ENCODE assay signal across 23 cellular contexts in genomic region chr2:1687254-1687653, GRCh38. TPM values are rescaled to one million over a fixed set of nuclear protein-coding genes. Genes with fewer than 3 reads are reported as not detected.
DNase-seq lines count a peak whose midpoint lies in the region; ATAC-seq and TF ChIP-seq lines count a peak whose summit lies in the region.
"Had no signal": no experiment of that assay in that cellular context is flagged by ENCODE, and none has a peak within 500 bp of the region (broad histone marks: within the 10 kb centered on the region; RNA-seq: fewer than 3 reads in every experiment).

No MANE protein-coding gene starts in this region.

- 93 to 95% methylated on average over 8 to 14 of the region's 14 CpGs for WGBS in endodermal cell (ENCODE audit: insufficient coverage in 1 of 2, insufficient read length in 1 of 2), 2 experiments
- no CpG with 5 or more reads among the region's 14 CpGs for WGBS in trophoblast cell (ENCODE audit: extremely low coverage, insufficient coverage, insufficient read length)
- 88 to 95% (median 93%) methylated on average over 14 of the region's 14 CpGs for WGBS in ovary, 3 donors
- no CpG with 5 or more reads among the region's 14 CpGs for WGBS in H9 (ENCODE audit: extremely low coverage, insufficient read length, low lambda C conversion rate)

- H3K27me3 Mint-ChIP-seq in endodermal cell (ENCODE audit: insufficient read depth) (no peaks in the 10 kb centered on the region), H9 (ENCODE audit: low read depth) (no peaks in the 10 kb centered on the region)

- no peak for TF ChIP-seq POLR2A in ovary (IDR thresholded peaks at IDR 0.05)

- no peak overlapping the region for H4K12ac ChIP-seq in trophoblast cell (ENCODE audit: low read depth, low read length)

- H2BK5ac ChIP-seq in trophoblast cell (ENCODE audit: low read depth, low read length, poor library complexity), result no peak overlapping the region
- H2BK5ac ChIP-seq in H9 (ENCODE audit: insufficient read length, low read length), result no peak overlapping the region

- H2BK12ac ChIP-seq in trophoblast cell (ENCODE audit: low read length) (no peak overlapping the region), H9 (ENCODE audit: insufficient read length, low read depth, low read length) (no peak overlapping the region)

- H3K23ac ChIP-seq in trophoblast cell (ENCODE audit: low read length) (no peak overlapping the region), H9 (ENCODE audit: insufficient read length, low read depth, low read length) (no peak overlapping the region)

- peak overlapping the region; percentile 83 for H3K27ac ChIP-seq in endodermal cell (ENCODE audit: low read depth, low read length)
- H3K27ac ChIP-seq in trophoblast cell (ENCODE audit: low read depth, low read length), result no peak overlapping the region
- no peak overlapping the region for H3K27ac ChIP-seq in ovary
- H3K27ac ChIP-seq in H9 (ENCODE audit: insufficient read length, low read depth, low read length), result no peak overlapping the region
- H3K27ac ChIP-seq: heart left ventricle, WERI-Rb-1 had no signal

- peaks cover 8% of the 10 kb centered on the region for H3K79me1 ChIP-seq in trophoblast cell (ENCODE audit: low read length)
- H3K79me1 ChIP-seq in H9 (ENCODE audit: insufficient read depth, low read depth, low read length, poor library complexity, severe bottlenecking), result no peaks in the 10 kb centered on the region

- no peak overlapping the region for H4K5ac ChIP-seq in H9 (ENCODE audit: insufficient read length, low read depth, low read length)

- no peak overlapping the region for H3K9ac ChIP-seq in endodermal cell (ENCODE audit: extremely low read depth, low read length, poor library complexity, severe bottlenecking)
- H3K9ac ChIP-seq in trophoblast cell (ENCODE audit: low read length), result no peak overlapping the region
- no peak overlapping the region for H3K9ac ChIP-seq in H9 (ENCODE audit: extremely low read depth, insufficient read length, low read length)

- H2AFZ ChIP-seq in trophoblast cell (ENCODE audit: insufficient read depth, low read length, poor library complexity), result no peak overlapping the region
- no peak overlapping the region for H2AFZ ChIP-seq in H9 (ENCODE audit: low read length)

- peaks cover 91% of the 10 kb centered on the region for H3K36me3 ChIP-seq in endodermal cell (ENCODE audit: control insufficient read depth, insufficient read depth, low read length)
- peaks cover 25 to 31% of the 10 kb centered on the region in 2 experiments for H3K36me3 ChIP-seq in trophoblast cell (ENCODE audit: control insufficient read depth in 1 of 2, insufficient read depth in 2 of 2, low read length in 2 of 2)
- no peaks in the 10 kb centered on the region for H3K36me3 ChIP-seq in ovary

- H3K27me3 ChIP-seq in endodermal cell (ENCODE audit: control insufficient read depth, insufficient read depth, low read length, poor library complexity, severe bottlenecking) (no peaks in the 10 kb centered on the region), trophoblast cell (ENCODE audit: insufficient read depth, low read length) (no peaks in the 10 kb centered on the region), ovary (no peaks in the 10 kb centered on the region), H9 (ENCODE audit: insufficient read depth, low read length) (no peaks in the 10 kb centered on the region)
- H3K27me3 ChIP-seq: heart left ventricle had no signal

- H3K27ac Mint-ChIP-seq in endodermal cell (no peak overlapping the region), H9 (0 out of 7 replicates have a peak overlapping the region, but pooled peaks of 1 of the 3 experiments have one; percentile 2)
- H3K27ac Mint-ChIP-seq: CD14-positive monocyte; T-helper 1 cell treated with Interleukin-12 subunit alpha and Interleukin-12 subunit beta and Interleukin-4 antibody, amounts not matched to agents 30 μg/mL and 1 μg/mL, for 36 hours had no signal

- H3K36me3 Mint-ChIP-seq in endodermal cell (ENCODE audit: low read depth), result peaks cover 64% of the 10 kb centered on the region
- peaks cover 4 to 63% (median 24%) of the 10 kb centered on the region in 3 experiments; a peak in 6 of 7 replicates for H3K36me3 Mint-ChIP-seq in H9 (ENCODE audit: insufficient read depth in 1 of 3, low read depth in 3 of 3)
- H3K36me3 Mint-ChIP-seq: CD14-positive monocyte had no signal

- H3K4me3 ChIP-seq in endodermal cell (ENCODE audit: low read length) (no peak overlapping the region), trophoblast cell (ENCODE audit: low read depth, low read length) (no peak overlapping the region), ovary (no peak overlapping the region)
- H3K4me3 ChIP-seq: heart left ventricle had no signal

- H3K4me3 Mint-ChIP-seq in endodermal cell, result no peak overlapping the region
- H3K4me3 Mint-ChIP-seq in H9, result no peak overlapping the region
- H3K4me3 Mint-ChIP-seq: CD14-positive monocyte; T-helper 1 cell treated with Interleukin-12 subunit alpha and Interleukin-12 subunit beta and Interleukin-4 antibody, amounts not matched to agents 30 μg/mL and 1 μg/mL, for 36 hours had no signal

- H3K56ac ChIP-seq in H9 (ENCODE audit: insufficient read length, low read depth, low read length), result no peak overlapping the region

- ATAC-seq in HG02610 (IDR thresholded peaks at IDR 0.05; ENCODE audit: unreplicated experiment), result no peak

- no peak overlapping the region for H2BK20ac ChIP-seq in H9 (ENCODE audit: low read depth, low read length, poor library complexity, severe bottlenecking)

- H3K18ac ChIP-seq in trophoblast cell (ENCODE audit: low read length) (no peak overlapping the region), H9 (ENCODE audit: insufficient read length, low read depth, low read length) (no peak overlapping the region)

- peaks cover 1% of the 10 kb centered on the region for H3K79me2 ChIP-seq in trophoblast cell (ENCODE audit: control insufficient read depth, insufficient read depth, low read length, poor library complexity)
- no peaks in the 10 kb centered on the region for H3K79me2 ChIP-seq in H9 (ENCODE audit: insufficient read depth, low read length)

- H4K8ac ChIP-seq in trophoblast cell (ENCODE audit: low read depth, low read length) (no peak overlapping the region), H9 (replicated peaks; ENCODE audit: insufficient read length, low read depth, low read length) (no peak overlapping the region)

- H3K9me3 Mint-ChIP-seq in endodermal cell, result no peaks in the 10 kb centered on the region
- H3K9me3 Mint-ChIP-seq in H9, result no peaks in the 10 kb centered on the region
- H3K9me3 Mint-ChIP-seq: CD14-positive monocyte; T-helper 1 cell treated with Interleukin-12 subunit alpha and Interleukin-12 subunit beta and Interleukin-4 antibody, amounts not matched to agents 30 μg/mL and 1 μg/mL, for 36 hours had no signal

- no peak overlapping the region for H3K4me2 ChIP-seq in trophoblast cell (ENCODE audit: low read length)
- no peak overlapping the region for H3K4me2 ChIP-seq in H9 (ENCODE audit: insufficient read depth, insufficient read length, low read length)

- no peak overlapping the region for H3T11ph ChIP-seq in H9 (ENCODE audit: low read length)

- no peak overlapping the region for H4K91ac ChIP-seq in trophoblast cell (ENCODE audit: low read depth, low read length)
- H4K91ac ChIP-seq in H9 (ENCODE audit: insufficient read length, low read depth, low read length), result no peak overlapping the region

- TF ChIP-seq CTCF in endodermal cell (conservative IDR thresholded peaks at IDR 0.05) (no peak), ovary (IDR thresholded peaks at IDR 0.05) (no peak), H9 (conservative IDR thresholded peaks at IDR 0.05) (no peak)

- intact Hi-C loops in ovary (cut with DNase I), result no loop called here

- no peak overlapping the region for H3K4ac ChIP-seq in trophoblast cell (ENCODE audit: low read depth, low read length)
- H3K4ac ChIP-seq in H9 (ENCODE audit: low read depth, low read length), result no peak overlapping the region

- no peaks in the 10 kb centered on the region for H3K9me3 ChIP-seq in endodermal cell (ENCODE audit: control insufficient read depth, low read length)
- H3K9me3 ChIP-seq in trophoblast cell (ENCODE audit: insufficient read depth, low read depth, low read length), result no peaks in the 10 kb centered on the region
- H3K9me3 ChIP-seq in ovary, result no peaks in the 10 kb centered on the region
- no peaks in the 10 kb centered on the region for H3K9me3 ChIP-seq in H9 (ENCODE audit: control insufficient read depth, low read depth, low read length)
- H3K9me3 ChIP-seq: heart left ventricle had no signal

- peaks cover 2% of the 10 kb centered on the region for H4K20me1 ChIP-seq in H9 (ENCODE audit: control insufficient read depth, insufficient read depth, insufficient read length)

- H2AK5ac ChIP-seq in trophoblast cell (ENCODE audit: low read length) (no peak overlapping the region), H9 (ENCODE audit: insufficient read length, low read length) (no peak overlapping the region)

- H2BK120ac ChIP-seq in trophoblast cell (ENCODE audit: insufficient read depth, low read length, poor library complexity) (no peak overlapping the region), H9 (ENCODE audit: low read depth, low read length, poor library complexity, severe bottlenecking) (no peak overlapping the region)

- no peak for TF ChIP-seq EP300 in ovary (IDR thresholded peaks at IDR 0.05)

- H2BK15ac ChIP-seq in H9 (ENCODE audit: low read depth, low read length), result no peak overlapping the region

- no peaks in the 10 kb centered on the region for H3K23me2 ChIP-seq in H9 (ENCODE audit: insufficient read length, low read depth, low read length, poor library complexity, severe bottlenecking)

- H3K14ac ChIP-seq in trophoblast cell (ENCODE audit: low read length) (no peak overlapping the region), H9 (ENCODE audit: insufficient read depth, low read length) (no peak overlapping the region)

- H3K4me1 Mint-ChIP-seq in endodermal cell (no peaks in the 10 kb centered on the region), H9 (peaks cover 11 to 19% of the 10 kb centered on the region in 2 experiments)
- H3K4me1 Mint-ChIP-seq: CD14-positive monocyte had no signal

- no peaks in the 10 kb centered on the region for H3K4me1 ChIP-seq in endodermal cell (ENCODE audit: control insufficient read depth, insufficient read depth, low read length)
- H3K4me1 ChIP-seq in trophoblast cell (ENCODE audit: control insufficient read depth in 1 of 2, insufficient read depth in 2 of 2, low read length in 2 of 2), result peaks cover 24 to 27% of the 10 kb centered on the region in 2 experiments
- H3K4me1 ChIP-seq in ovary (ENCODE audit: insufficient read depth), result peaks cover under 1% of the 10 kb centered on the region
- peaks cover 4% of the 10 kb centered on the region; the same call in 1 of the 2 replicates for H3K4me1 ChIP-seq in H9 (ENCODE audit: insufficient read depth, low read length)

- DNase-seq in DMS79 treated with DMSO at 0.1 percent for 48 hours (lab: John Stamatoyannopoulos, UW) (peak; percentile 26), RPMI7951 (ENCODE audit: low read depth) (peak; percentile 46), endodermal cell (peak; percentile 49), trophoblast cell (peak; percentile 84 to 85), ovary (no peak), H9 (no peak)
- no peak for DNase-seq in activated CD4-positive, alpha-beta T cell treated with anti-CD3 and anti-CD28 coated beads, Interleukin-2, amount 50 U/mL, for 4 hours
- DNase-seq: ACHN; activated CD4-positive, alpha-beta T cell treated with anti-CD3 and anti-CD28 coated beads, Interleukin-2, amount 50 U/mL, for 48 hours; activated gamma-delta T cell treated with Interleukin-2 at 50 U/mL for 16 hours; central memory CD4-positive, alpha-beta T cell; DMS153; effector memory CD4-positive, alpha-beta T cell; heart left ventricle; Karpas-422; NCI-H1092 treated with DMSO at 0.1 percent for 48 hours; NCI-H510A; Right ventricle myocardium superior; stimulated activated CD4-positive, alpha-beta T cell treated with anti-CD3 and anti-CD28 coated beads, Interleukin-4, amount 100 ng/mL, for 4 hours; WERI-Rb-1 had no signal

RNA-seq across cellular contexts. Expression of gene PXDN, which starts 57.1 kb away (rescaled TPM):
- total RNA-seq in RPMI7951 (2014; rRNA removed; shearing (Covaris generic)), result 272 and 304 TPM in 2 replicates
- total RNA-seq in endodermal cell (100 to 1,000 TPM; 212 to 247 TPM), ovary (10 to 100 TPM; 36.0 to 73.3 (median 54.5) TPM), H9 (2021) (140 and 146 TPM in 2 replicates)
- 106 TPM for polyA plus RNA-seq in endodermal cell (2013, experiment 1 of 2)
- polyA plus RNA-seq in endodermal cell (2013, experiment 2 of 2), result 104 TPM
- 194 and 203 TPM in 2 replicates for polyA plus RNA-seq in trophoblast cell (2013)
- 100 to 1,000 TPM in 1 of 2 donors, 10 to 100 TPM in 1; 39.2 to 116 TPM for polyA plus RNA-seq in ovary
- polyA plus RNA-seq: CD14-positive monocyte had no signal

Comparison
In these comparisons a context has a peak if more than half of its experiments do, and no peak if none do; other contexts are left out.
1. DNase-seq: peak in DMS79 treated with DMSO at 0.1 percent for 48 hours (single experiment), RPMI7951 (single experiment), endodermal cell (single experiment) and trophoblast cell (2 of 2); none in ovary (0 of 5), H9 (single experiment) and activated CD4-positive, alpha-beta T cell treated with anti-CD3 and anti-CD28 coated beads, Interleukin-2, amount 50 U/mL, for 4 hours (0 of 2).